In genomic region chr10:1316806-1317131, GRCh38 we compare ENCODE assay signal across 1 cellular context.
TF ChIP-seq lines count a peak whose summit lies in the region.

No MANE protein-coding gene starts in this region.

TF ChIP-seq in WTC11, 78 proteins besides CTCF, POLR2A, EP300 and RAD21 (continued from another document):
- TF ChIP-seq ZNF121 (CRISPR knock-in tag; IDR thresholded peaks at IDR 0.05) = no peak
- TF ChIP-seq HMGA2 (CRISPR knock-in tag; IDR thresholded peaks at IDR 0.05) = no peak
- no peak for TF ChIP-seq ATF1 (CRISPR knock-in tag; IDR thresholded peaks at IDR 0.05)
- no peak for TF ChIP-seq KAT7 (CRISPR knock-in tag; IDR thresholded peaks at IDR 0.05; ENCODE audit: borderline replicate concordance)
- no peak for TF ChIP-seq PREB (CRISPR knock-in tag; IDR thresholded peaks at IDR 0.05; ENCODE audit: borderline replicate concordance)
- no peak for TF ChIP-seq ZNF423 (CRISPR knock-in tag; IDR thresholded peaks at IDR 0.05)
- no peak for TF ChIP-seq NR2C2 (CRISPR knock-in tag; IDR thresholded peaks at IDR 0.05)
- TF ChIP-seq MXD4 (CRISPR knock-in tag; IDR thresholded peaks at IDR 0.05; ENCODE audit: borderline replicate concordance) = no peak
TF ChIP-seq in WTC11: peak in this region for 0.
